2 cellular contexts compared by ENCODE assay signal in the genomic region with DNA sequence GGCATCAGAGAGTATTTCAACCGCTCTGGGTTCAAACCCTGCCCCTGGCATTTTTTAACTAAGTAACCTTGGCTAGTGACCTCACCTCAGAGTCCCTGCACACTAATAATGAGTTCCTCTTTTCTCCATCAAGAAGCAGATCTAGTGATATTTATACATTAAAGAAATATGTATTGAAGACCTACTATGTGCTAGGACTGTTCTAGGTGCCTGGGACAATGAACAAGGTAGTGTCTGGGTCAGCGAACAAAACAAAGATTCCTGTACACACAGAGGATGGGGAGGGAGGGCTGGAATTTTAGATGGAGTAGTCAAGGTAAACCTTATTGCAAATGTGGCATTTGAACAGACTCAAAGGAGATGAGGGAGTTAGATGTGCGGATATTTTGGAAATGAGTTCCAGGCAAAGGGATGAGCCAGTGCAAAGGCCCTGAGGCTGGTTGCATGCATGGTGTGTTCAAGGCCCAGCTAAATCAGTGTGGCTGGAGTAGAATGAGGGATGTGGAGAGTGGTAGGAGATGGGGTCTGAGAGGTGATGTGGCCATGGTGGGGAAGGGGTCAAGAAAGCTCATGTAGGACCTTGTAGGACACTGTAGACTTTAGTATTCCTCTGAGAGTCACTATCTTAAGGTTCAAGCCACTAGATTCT.
A peak's percentile ranks its signal among the peaks of the same experiment; 100 is the strongest.
TF ChIP-seq lines count a peak whose summit lies in the region.

No MANE protein-coding gene starts in this region.

TF ChIP-seq in GM12891, 5 proteins besides CTCF, POLR2A, EP300 and RAD21:
- TF ChIP-seq POU2F2 (IDR thresholded peaks at IDR 0.05; ENCODE audit: low read depth, low read length) (no peak), SPI1 (IDR thresholded peaks at IDR 0.05; ENCODE audit: low read depth, low read length) (0 out of 2 replicates have a peak, but pooled peaks have one; percentile 15)

TF ChIP-seq in H1, 55 proteins besides CTCF, POLR2A, EP300 and RAD21:
- TF ChIP-seq KDM1A (IDR thresholded peaks at IDR 0.05; ENCODE audit: borderline replicate concordance, low read length), result peak; percentile 79; the same call in 1 of the 2 replicates
- TF ChIP-seq, protein P1, sequence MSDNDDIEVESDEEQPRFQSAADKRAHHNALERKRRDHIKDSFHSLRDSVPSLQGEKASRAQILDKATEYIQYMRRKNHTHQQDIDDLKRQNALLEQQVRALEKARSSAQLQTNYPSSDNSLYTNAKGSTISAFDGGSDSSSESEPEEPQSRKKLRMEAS (IDR thresholded peaks at IDR 0.05), result no peak
- no peak for TF ChIP-seq BACH1 (IDR thresholded peaks at IDR 0.05; ENCODE audit: low read length)
